10 cellular contexts compared by ENCODE assay signal in the genomic region with DNA sequence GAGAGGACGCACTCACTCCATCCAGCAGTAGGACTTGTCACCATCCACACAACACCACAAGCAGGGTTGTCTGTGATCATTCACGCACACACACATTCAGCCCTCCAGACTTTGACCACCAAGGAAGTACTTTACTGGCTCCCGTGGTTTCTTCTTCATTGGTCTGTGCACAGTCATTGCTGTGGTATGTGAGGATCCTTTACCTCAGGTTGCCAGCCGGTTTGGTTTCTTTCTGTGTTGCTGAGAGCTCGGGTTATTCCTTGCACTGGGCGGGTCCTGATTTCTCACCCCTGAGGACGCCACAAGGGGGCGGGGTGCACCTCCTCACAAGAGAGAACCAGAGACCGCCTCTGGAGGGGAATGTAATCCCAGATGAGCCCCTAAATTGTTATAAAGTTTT. TPM values are rescaled to one million over a fixed set of nuclear protein-coding genes. Genes with fewer than 3 reads are reported as not detected.
A peak's percentile ranks its signal among the peaks of the same experiment; 100 is the strongest.
DNase-seq lines count a peak whose midpoint lies in the region; ATAC-seq and TF ChIP-seq lines count a peak whose summit lies in the region.
"Had no signal": no experiment of that assay in that cellular context is flagged by ENCODE, and none has a peak within 500 bp of the region (broad histone marks: within the 10 kb centered on the region; RNA-seq: fewer than 3 reads in every experiment).

No MANE protein-coding gene starts in this region.

- H3K27ac Mint-ChIP-seq in activated CD8-positive, alpha-beta T cell treated with anti-CD3 and anti-CD28 coated beads, Interleukin-2, amount 10 ng/mL, durations not matched to agents 7 days and 5 days, result peak overlapping the region; percentile 30

- no peaks in the 10 kb centered on the region for H3K9me3 ChIP-seq in DOHH2 (ENCODE audit: control insufficient read depth, insufficient read depth, low read length)
- peaks cover 6% of the 10 kb centered on the region; the same call in 1 of the 2 replicates for H3K9me3 ChIP-seq in HUES48 (ENCODE audit: control insufficient read depth, insufficient read depth, low read length)

- H3K36me3 ChIP-seq in DOHH2 (ENCODE audit: control insufficient read depth, low read length), result peaks cover 3% of the 10 kb centered on the region; the same call in 1 of the 2 replicates
- no peaks in the 10 kb centered on the region for H3K36me3 ChIP-seq in HUES48 (ENCODE audit: control insufficient read depth, insufficient read depth, low read length)

- peak; percentile 53 for ATAC-seq in activated CD8-positive, alpha-beta T cell treated with anti-CD3 and anti-CD28 coated beads, Interleukin-2, amount 10 ng/mL, durations not matched to agents 7 days and 5 days

- no peak overlapping the region for H3K27ac ChIP-seq in DOHH2 (ENCODE audit: low read depth, low read length)
- H3K27ac ChIP-seq in HUES48 (ENCODE audit: low read depth, low read length), result peak overlapping the region; percentile 25

- POLR2A ChIA-PET in activated CD8-positive, alpha-beta T cell treated with anti-CD3 and anti-CD28 coated beads, Interleukin-2, amount 10 ng/mL, durations not matched to agents 7 days and 5 days (lab: Charles Lee), result no interaction called here

- H3K27me3 ChIP-seq in DOHH2 (ENCODE audit: control insufficient read depth, low read length), result no peaks in the 10 kb centered on the region
- no peaks in the 10 kb centered on the region for H3K27me3 ChIP-seq in HUES48 (ENCODE audit: control insufficient read depth, insufficient read depth, low read length)

- H4K20me1 ChIP-seq in DOHH2 (ENCODE audit: control insufficient read depth, insufficient read depth, low read depth, low read length), result no peaks in the 10 kb centered on the region

- no peaks in the 10 kb centered on the region for H3K9me2 ChIP-seq in DOHH2 (replicated peaks; ENCODE audit: control insufficient read depth, low read length)

- peak; percentile 42 for TF ChIP-seq CTCF in DOHH2 (IDR thresholded peaks at IDR 0.05; ENCODE audit: low read depth, low read length, poor library complexity, severe bottlenecking)

- H3K4me1 ChIP-seq in DOHH2 (ENCODE audit: control insufficient read depth, low read length) (no peaks in the 10 kb centered on the region), HUES48 (ENCODE audit: control insufficient read depth, insufficient read depth, low read length) (0 out of 2 replicates have a peak, but pooled peaks cover 5% of the 10 kb centered on the region)

- H3K4me3 Mint-ChIP-seq in activated CD8-positive, alpha-beta T cell treated with anti-CD3 and anti-CD28 coated beads, Interleukin-2, amount 10 ng/mL, durations not matched to agents 7 days and 5 days, result no peak overlapping the region

- H3K4me3 ChIP-seq in DOHH2 (ENCODE audit: low read length), result no peak overlapping the region
- H3K4me3 ChIP-seq in HUES48 (ENCODE audit: low read depth, low read length), result no peak overlapping the region

- DNase-seq in activated CD8-positive, alpha-beta T cell treated with anti-CD3 and anti-CD28 coated beads, Interleukin-2, amount 10 ng/mL, durations not matched to agents 7 days and 5 days, result peak; percentile 45
- DNase-seq in kidney tubule cell (ENCODE audit: low spot score) (peak; percentile 94), OCI-M1 (lab: John Stamatoyannopoulos, UW) (no peak), NCI-H2227 (lab: John Stamatoyannopoulos, UW; ENCODE audit: unreplicated experiment) (no peak), midbrain (lab: John Stamatoyannopoulos, UW) (no peak), NCI-H446 (lab: John Stamatoyannopoulos, UW) (no peak)
- DNase-seq: activated gamma-delta T cell, NCI-H1930 had no signal

- H3K27me3 Mint-ChIP-seq in activated CD8-positive, alpha-beta T cell treated with anti-CD3 and anti-CD28 coated beads, Interleukin-2, amount 10 ng/mL, durations not matched to agents 7 days and 5 days (ENCODE audit: low read depth), result no peaks in the 10 kb centered on the region

- CTCF ChIA-PET in activated CD8-positive, alpha-beta T cell treated with anti-CD3 and anti-CD28 coated beads, Interleukin-2, amount 10 ng/mL, durations not matched to agents 7 days and 5 days (lab: Charles Lee), result interaction anchor here (0.6 kb wide), 1 partner anchor 424 kb away, joined by 3 read pairs; no protein-coding TSS in a partner anchor

- no peak overlapping the region for H3K4me2 ChIP-seq in DOHH2 (ENCODE audit: low read length)

- peaks cover 14% of the 10 kb centered on the region for H3K4me1 Mint-ChIP-seq in activated CD8-positive, alpha-beta T cell treated with anti-CD3 and anti-CD28 coated beads, Interleukin-2, amount 10 ng/mL, durations not matched to agents 7 days and 5 days (ENCODE audit: low read depth)

- H3K9me3 Mint-ChIP-seq in activated CD8-positive, alpha-beta T cell treated with anti-CD3 and anti-CD28 coated beads, Interleukin-2, amount 10 ng/mL, durations not matched to agents 7 days and 5 days (ENCODE audit: insufficient read depth), result no peaks in the 10 kb centered on the region

- H3K79me2 ChIP-seq in DOHH2 (ENCODE audit: control insufficient read depth, low read length), result no peaks in the 10 kb centered on the region

- H3K9ac ChIP-seq in HUES48 (ENCODE audit: low read depth, low read length), result no peak overlapping the region

- peaks cover 8% of the 10 kb centered on the region for H3K36me3 Mint-ChIP-seq in activated CD8-positive, alpha-beta T cell treated with anti-CD3 and anti-CD28 coated beads, Interleukin-2, amount 10 ng/mL, durations not matched to agents 7 days and 5 days (ENCODE audit: low read depth)

- no peaks in the 10 kb centered on the region for H3F3A ChIP-seq in DOHH2 (ENCODE audit: control insufficient read depth, insufficient read depth)

RNA-seq across cellular contexts. Expression of gene SLC35A1, which starts 11.2 kb away (rescaled TPM):
- 10 to 100 TPM; 11.8 to 12.6 TPM for total RNA-seq in activated CD8-positive, alpha-beta T cell treated with anti-CD3 and anti-CD28 coated beads, Interleukin-2, amount 10 ng/mL, durations not matched to agents 7 days and 5 days

Comparison
In these comparisons a context has a peak if more than half of its experiments do, and no peak if none do; other contexts are left out.
1. DNase-seq: peak in activated CD8-positive, alpha-beta T cell treated with anti-CD3 and anti-CD28 coated beads, Interleukin-2, amount 10 ng/mL, durations not matched to agents 7 days and 5 days (single experiment) and kidney tubule cell (single experiment); none in OCI-M1 (single experiment), NCI-H2227 (single experiment), midbrain (single experiment) and NCI-H446 (0 of 2).